ENCODE assay signal across 14 cellular contexts in genomic region chr10:79181680-79182079, GRCh38.
DNase-seq lines count a peak whose midpoint lies in the region; ATAC-seq, FAIRE-seq and TF ChIP-seq lines count a peak whose summit lies in the region.
"Had no signal": no experiment of that assay in that cellular context is flagged by ENCODE, and none has a peak within 500 bp of the region (broad histone marks: within the 10 kb centered on the region; RNA-seq: fewer than 3 reads in every experiment).

No MANE protein-coding gene starts in this region.

- H3K79me1 ChIP-seq in IMR-90 (ENCODE audit: low read depth in 1 of 2, low read length in 2 of 2): peaks cover 55 to 98% of the 10 kb centered on the region in 2 experiments

- no peaks in the 10 kb centered on the region for H3K27me3 ChIP-seq in IMR-90 (ENCODE audit: control insufficient read depth, insufficient read depth, low read length)
- no peaks in the 10 kb centered on the region for H3K27me3 ChIP-seq in duodenal mucosa (ENCODE audit: control insufficient read depth in 1 of 2, insufficient read depth in 2 of 2, low read length in 2 of 2)
- no peaks in the 10 kb centered on the region for H3K27me3 ChIP-seq in neural cell (ENCODE audit: insufficient read depth, low read depth, low read length)
- no peaks in the 10 kb centered on the region for H3K27me3 ChIP-seq in dorsolateral prefrontal cortex

- H3K4me1 ChIP-seq in A549: peaks cover 100% of the 10 kb centered on the region
- peaks cover 76% of the 10 kb centered on the region for H3K4me1 ChIP-seq in IMR-90 (ENCODE audit: control insufficient read depth, insufficient read depth, low read length)
- H3K4me1 ChIP-seq in duodenal mucosa (ENCODE audit: control insufficient read depth in 1 of 2, insufficient read depth in 2 of 2, low read length in 2 of 2): peaks cover 48 to 64% of the 10 kb centered on the region in 2 donors

- H4K91ac ChIP-seq in IMR-90 (ENCODE audit: insufficient read depth, low read depth, low read length): 0 out of 2 replicates have a peak overlapping the region, but pooled peaks have one; percentile 21

- in situ Hi-C loops in IMR-90 (cut with MboI; ENCODE audit: low sequenced_read_pairs): no loop called here

- WGBS in A549 (ENCODE audit: missing lambda C conversion rate): 77% methylated on average over 3 of the region's 8 CpGs
- WGBS in IMR-90 (ENCODE audit: extremely low coverage in 2 of 2, insufficient read length in 1 of 2), 2 experiments: no CpG with 5 or more reads among the region's 8 CpGs

- H3K36me3 ChIP-seq in IMR-90 (ENCODE audit: control insufficient read depth, insufficient read depth, low read length) (peaks cover 8% of the 10 kb centered on the region), duodenal mucosa (ENCODE audit: control insufficient read depth in 1 of 2, insufficient read depth in 2 of 2, low read length in 2 of 2) (peaks cover 3 to 20% of the 10 kb centered on the region in 2 donors), neural cell (ENCODE audit: insufficient read depth, low read length) (no peaks in the 10 kb centered on the region)

- TF ChIP-seq EP300 in A549 (IDR thresholded peaks at IDR 0.05) (no peak), neural cell (conservative IDR thresholded peaks at IDR 0.05; ENCODE audit: poor library complexity, severe bottlenecking) (no peak)

- H3K9me3 ChIP-seq in A549 (no peaks in the 10 kb centered on the region), IMR-90 (ENCODE audit: control insufficient read depth, insufficient read depth, low read length) (no peaks in the 10 kb centered on the region), duodenal mucosa (ENCODE audit: control insufficient read depth in 1 of 2, low read length in 2 of 2) (no peaks in the 10 kb centered on the region), neural cell (ENCODE audit: low read length) (no peaks in the 10 kb centered on the region)

- no peak overlapping the region for H3K18ac ChIP-seq in IMR-90 (ENCODE audit: low read depth, low read length)

- TF ChIP-seq CTCF in A549 (IDR thresholded peaks at IDR 0.05): no peak
- TF ChIP-seq CTCF in IMR-90 (conservative IDR thresholded peaks at IDR 0.05; ENCODE audit: low read depth, low read length): no peak
- TF ChIP-seq CTCF in neural cell (IDR thresholded peaks at IDR 0.05; ENCODE audit: poor library complexity, severe bottlenecking): no peak
- TF ChIP-seq CTCF in dorsolateral prefrontal cortex (IDR thresholded peaks at IDR 0.05 in 54 of 56, conservative IDR thresholded peaks at IDR 0.05 in 2 of 56; ENCODE audit: low read depth in 1 of 56, partially characterized antibody in 56 of 56): no peak
- TF ChIP-seq CTCF in coronary artery (IDR thresholded peaks at IDR 0.05): no peak

- H3K9me2 ChIP-seq in neural cell (ENCODE audit: insufficient read depth, low read length): no peaks in the 10 kb centered on the region

- H2AK9ac ChIP-seq in IMR-90 (replicated peaks; ENCODE audit: low read depth, low read length, poor library complexity): peak overlapping the region; percentile 7

- H3K4me3 ChIP-seq in A549 (no peak overlapping the region), IMR-90 (ENCODE audit: insufficient read depth, low read depth, low read length) (no peak overlapping the region), duodenal mucosa (ENCODE audit: low read depth in 1 of 2, low read length in 2 of 2) (no peak overlapping the region), neural cell (ENCODE audit: low read length) (no peak overlapping the region), dorsolateral prefrontal cortex (no peak overlapping the region), coronary artery (no peak overlapping the region)
- H3K4me3 ChIP-seq: GM23338 had no signal

- H4K5ac ChIP-seq in IMR-90 (ENCODE audit: low read depth, low read length): no peak overlapping the region

- DNase-seq in A549 (ENCODE audit: low read depth in 1 of 2, low spot score in 1 of 2) (no peak), IMR-90 (no peak), GF-D8 (lab: John Stamatoyannopoulos, UW) (no peak), dorsolateral prefrontal cortex (no peak), coronary artery (ENCODE audit: low spot score) (no peak)
- DNase-seq in stimulated activated CD4-positive, alpha-beta T cell treated with anti-CD3 and anti-CD28 coated beads, Interleukin-4, amount 100 ng/mL, for 4 hours: no peak
- DNase-seq: activated B cell treated with CpG ODN at 0.5 μM for 24 hours, activated T-cell treated with anti-CD3 and anti-CD28 coated beads for 4 hours, head of caudate nucleus, nucleus accumbens had no signal

- peak overlapping the region; percentile 94 for H3K4ac ChIP-seq in IMR-90 (ENCODE audit: low read depth, low read length)

- H2BK5ac ChIP-seq in IMR-90 (ENCODE audit: low read depth, low read length, poor library complexity, severe bottlenecking): peak overlapping the region; percentile 3

- H3F3A ChIP-seq in neural cell (ENCODE audit: insufficient read depth, low read length, poor library complexity, severe bottlenecking): no peaks in the 10 kb centered on the region

- H3K56ac ChIP-seq in IMR-90 (ENCODE audit: extremely low read depth, insufficient read depth, low read length): no peak overlapping the region

- H3K27ac ChIP-seq in A549: peak overlapping the region; percentile 81 to 90; a peak in 5 of 6 replicates
- no peak overlapping the region; the same call in 1 of the 2 replicates for H3K27ac ChIP-seq in IMR-90 (ENCODE audit: insufficient read depth, low read length)
- H3K27ac ChIP-seq in duodenal mucosa (ENCODE audit: low read depth, low read length): peak overlapping the region; percentile 27
- peak overlapping the region; percentile 34 for H3K27ac ChIP-seq in neural cell (ENCODE audit: low read length)
- H3K27ac ChIP-seq in dorsolateral prefrontal cortex: peak overlapping the region in 17 of 59 donors; percentile 2 to 61 (median 38)
- H3K27ac ChIP-seq in coronary artery: peak overlapping the region in 1 of 2 donors; percentile 23

- TF ChIP-seq RAD21 in A549 (conservative IDR thresholded peaks at IDR 0.05 in 1 of 2, IDR thresholded peaks at IDR 0.05 in 1 of 2): no peak
- TF ChIP-seq RAD21 in IMR-90 (IDR thresholded peaks at IDR 0.05; ENCODE audit: low read length): no peak
- no peak for TF ChIP-seq RAD21 in neural cell (conservative IDR thresholded peaks at IDR 0.05)

- POLR2A ChIA-PET in A549 (lab: Yijun Ruan, JAX): no interaction called here
- POLR2A ChIA-PET in IMR-90 (lab: Charles Lee; ENCODE audit: unreplicated experiment): no interaction called here

- H3K14ac ChIP-seq in IMR-90 (replicated peaks; ENCODE audit: low read depth, low read length): 0 out of 2 replicates have a peak overlapping the region, but pooled peaks have one; percentile 34

- H3K4me2 ChIP-seq in A549 (no peak overlapping the region; the same call in 2 of the 3 replicates), IMR-90 (ENCODE audit: low read depth, low read length) (no peak overlapping the region), neural cell (ENCODE audit: low read length) (no peak overlapping the region)
- H3K4me2 ChIP-seq: GM23338 had no signal

- CTCF ChIA-PET in A549 (lab: Yijun Ruan, JAX): interaction anchor here (0.8 to 14.2 kb wide), 6 partner anchors 10 to 38 kb away, joined by 3 to 199 read pairs (median 4); no protein-coding TSS in a partner anchor
- CTCF ChIA-PET in IMR-90 (lab: Yijun Ruan, JAX): no interaction called here

- H2BK15ac ChIP-seq in IMR-90 (ENCODE audit: low read depth, low read length): no peak overlapping the region

- H4K20me1 ChIP-seq in IMR-90 (ENCODE audit: insufficient read depth, low read length) (peaks cover 60% of the 10 kb centered on the region), neural cell (ENCODE audit: insufficient read depth) (no peaks in the 10 kb centered on the region)

- no peak overlapping the region for H2BK120ac ChIP-seq in IMR-90 (ENCODE audit: low read depth, low read length)

- H3K9ac ChIP-seq in IMR-90 (ENCODE audit: low read depth, low read length): no peak overlapping the region
- no peak overlapping the region for H3K9ac ChIP-seq in duodenal mucosa (ENCODE audit: low read depth in 1 of 2, low read length in 2 of 2)
- H3K9ac ChIP-seq in neural cell (ENCODE audit: low read length): peak overlapping the region; percentile 12

- intact Hi-C loops in IMR-90 (cut with micrococcal nuclease): no loop called here
- intact Hi-C loops in dorsolateral prefrontal cortex (cut with DNase I): no loop called here

- no peak for ATAC-seq in A549
- no peak for ATAC-seq in IMR-90 (ENCODE audit: low read depth)
- ATAC-seq: GM23338 had no signal

- H2AFZ ChIP-seq in IMR-90 (replicated peaks; ENCODE audit: low read length, poor library complexity): peak overlapping the region; percentile 40
- no peak overlapping the region for H2AFZ ChIP-seq in neural cell (ENCODE audit: low read depth, low read length)
- H2AFZ ChIP-seq: GM23338 had no signal

- peak overlapping the region; percentile 2; the same call in 1 of the 2 replicates for H3K23ac ChIP-seq in IMR-90 (ENCODE audit: low read depth, low read length)

- H3K9me1 ChIP-seq in IMR-90 (ENCODE audit: insufficient read depth, low read length): peaks cover 59% of the 10 kb centered on the region

- peaks cover 14% of the 10 kb centered on the region for H3K79me2 ChIP-seq in neural cell (replicated peaks; ENCODE audit: insufficient read depth, low read length)

- FAIRE-seq in A549 (lab: Jason Lieb, UNC): no peak
- FAIRE-seq: GM19239 had no signal

- peak overlapping the region in 1 of 2 experiments; percentile 39; a peak in 1 of 4 replicates for H4K8ac ChIP-seq in IMR-90 (ENCODE audit: low read depth in 2 of 2, low read length in 2 of 2)

- no peak overlapping the region for H2BK20ac ChIP-seq in IMR-90 (ENCODE audit: low read depth, low read length)

- BruUV-seq in IMR-90 (replicated peaks; lab: Mats Ljungman, UMichigan): no TSS peak

- TF ChIP-seq POLR2A in A549 (IDR thresholded peaks at IDR 0.05; ENCODE audit: low read length) (no peak), IMR-90 (IDR thresholded peaks at IDR 0.05; ENCODE audit: low read depth, low read length) (no peak)

- H2AK5ac ChIP-seq in IMR-90 (ENCODE audit: low read depth, low read length): peak overlapping the region; percentile 49; the same call in 1 of the 2 replicates

- dilution Hi-C loops in IMR-90 (cut with HindIII; ENCODE audit: low sequenced_read_pairs, unreplicated experiment): no loop called here

TF ChIP-seq in A549, 52 proteins besides CTCF, POLR2A, EP300 and RAD21 (continues in another document):
- TF ChIP-seq PHF8 (IDR thresholded peaks at IDR 0.05; ENCODE audit: borderline replicate concordance, low read depth): no peak
- TF ChIP-seq NFE2L2 (conservative IDR thresholded peaks at IDR 0.05; ENCODE audit: low read length): no peak
- no peak for TF ChIP-seq ESRRA (IDR thresholded peaks at IDR 0.05; ENCODE audit: borderline replicate concordance, low read length)

TF ChIP-seq in IMR-90, 13 proteins besides CTCF, POLR2A, EP300 and RAD21 (continues in another document):
- TF ChIP-seq CEBPB (IDR thresholded peaks at IDR 0.05; ENCODE audit: low read depth, low read length) (no peak), BHLHE40 (IDR thresholded peaks at IDR 0.05; ENCODE audit: low read depth, low read length) (no peak)
